ENCODE assay signal across 12 cellular contexts in genomic region chr1:244052011-244052727, GRCh38. TPM values are rescaled to one million over a fixed set of nuclear protein-coding genes. Genes with fewer than 3 reads are reported as not detected.
A peak's percentile ranks its signal among the peaks of the same experiment; 100 is the strongest.
DNase-seq lines count a peak whose midpoint lies in the region; ATAC-seq and TF ChIP-seq lines count a peak whose summit lies in the region.
"Had no signal": no experiment of that assay in that cellular context is flagged by ENCODE, and none has a peak within 500 bp of the region (broad histone marks: within the 10 kb centered on the region; RNA-seq: fewer than 3 reads in every experiment).

No MANE protein-coding gene starts in this region.

- H3K14ac ChIP-seq in H9 (ENCODE audit: insufficient read depth, low read length) = no peak overlapping the region

- no peak overlapping the region for H2BK15ac ChIP-seq in H9 (ENCODE audit: low read depth, low read length)

- CTCF ChIA-PET in PC-3 (lab: Charles Lee) = interaction anchor here (0.7 kb wide), 1 partner anchor 172 kb away, joined by 3 read pairs; no protein-coding TSS in a partner anchor

- H2AFZ ChIP-seq in PC-3 (ENCODE audit: low read length) = no peak overlapping the region
- H2AFZ ChIP-seq in H9 (ENCODE audit: low read length) = no peak overlapping the region

- H3K79me1 ChIP-seq in H9 (ENCODE audit: insufficient read depth, low read depth, low read length, poor library complexity, severe bottlenecking) = peaks cover 10% of the 10 kb centered on the region

- H3K27ac ChIP-seq in esophagus squamous epithelium = peak overlapping the region in 3 of 4 donors; percentile 3 to 97 (median 82)
- H3K27ac ChIP-seq in PC-3 (ENCODE audit: low read length) = no peak overlapping the region
- no peak overlapping the region for H3K27ac ChIP-seq in H9 (ENCODE audit: insufficient read length, low read depth, low read length)

- peaks cover 12% of the 10 kb centered on the region for H3K27me3 Mint-ChIP-seq in H9 (ENCODE audit: low read depth)

- H3K56ac ChIP-seq in H9 (ENCODE audit: insufficient read length, low read depth, low read length) = no peak overlapping the region

- H4K5ac ChIP-seq in H9 (ENCODE audit: insufficient read length, low read depth, low read length) = no peak overlapping the region

- ATAC-seq in PC-3 = no peak

- no peak overlapping the region for H3K4me3 Mint-ChIP-seq in H9

- peaks cover 0 to 8% (median 5%) of the 10 kb centered on the region in 3 experiments; a peak in 6 of 7 replicates for H3K36me3 Mint-ChIP-seq in H9 (ENCODE audit: insufficient read depth in 1 of 3, low read depth in 3 of 3)

- H3K27me3 ChIP-seq in esophagus squamous epithelium = no peaks in the 10 kb centered on the region
- H3K27me3 ChIP-seq in PC-3 (ENCODE audit: low read length) = no peaks in the 10 kb centered on the region
- peaks cover 5% of the 10 kb centered on the region; the same call in 1 of the 2 replicates for H3K27me3 ChIP-seq in H9 (ENCODE audit: insufficient read depth, low read length)

- no peak overlapping the region for H3K23ac ChIP-seq in H9 (ENCODE audit: insufficient read length, low read depth, low read length)

- H3K4me2 ChIP-seq in PC-3 (ENCODE audit: low read length) = no peak overlapping the region
- no peak overlapping the region for H3K4me2 ChIP-seq in H9 (ENCODE audit: insufficient read depth, insufficient read length, low read length)

- H3F3A ChIP-seq in PC-3 (ENCODE audit: low read length, unreplicated experiment) = no peaks in the 10 kb centered on the region

- DNase-seq in NCI-H1105 treated with DMSO at 0.1 percent for 48 hours (lab: John Stamatoyannopoulos, UW) (peak; percentile 25), NCI-H1105 (lab: John Stamatoyannopoulos, UW) (no peak), NOMO-1 treated with dmso at 0.1 percent for 144 hours (lab: John Stamatoyannopoulos, UW; ENCODE audit: unreplicated experiment) (peak; percentile 17), esophagus squamous epithelium (lab: John Stamatoyannopoulos, UW) (no peak), superior temporal gyrus (ENCODE audit: extremely low spot score) (peak; percentile 76), HT-29 (ENCODE audit: low spot score) (no peak), PC-3 (no peak), H9 (no peak)
- DNase-seq: activated CD4-positive, alpha-beta T cell treated with anti-CD3 and anti-CD28 coated beads, Interleukin-2, amount 50 U/mL, for 4 hours; central memory CD4-positive, alpha-beta T cell; kidney; NCI-H2029 treated with DMSO at 0.1 percent for 48 hours had no signal

- BruUV-seq in PC-3 (replicated peaks; lab: Mats Ljungman, UMichigan) = no TSS peak

- H3K9me3 ChIP-seq in esophagus squamous epithelium = no peaks in the 10 kb centered on the region
- H3K9me3 ChIP-seq in PC-3 (ENCODE audit: low read length) = no peaks in the 10 kb centered on the region
- H3K9me3 ChIP-seq in H9 (ENCODE audit: control insufficient read depth, low read depth, low read length) = no peaks in the 10 kb centered on the region

- no peaks in the 10 kb centered on the region for H3K9me2 ChIP-seq in PC-3 (replicated peaks; ENCODE audit: low read length)

- peaks cover 9 to 13% of the 10 kb centered on the region in 2 experiments for H3K4me1 Mint-ChIP-seq in H9

- H2AK5ac ChIP-seq in H9 (ENCODE audit: insufficient read length, low read length) = no peak overlapping the region

- H3K9me3 Mint-ChIP-seq in H9 = no peaks in the 10 kb centered on the region; a peak in 1 of 5 replicates

- H3K4me3 ChIP-seq in esophagus squamous epithelium = no peak overlapping the region
- no peak overlapping the region for H3K4me3 ChIP-seq in PC-3 (ENCODE audit: low read length)

- 53 to 62% methylated on average over 5 of the region's 5 CpGs for WGBS in esophagus squamous epithelium, 2 donors
- no CpG with 5 or more reads among the region's 5 CpGs for WGBS in H9 (ENCODE audit: extremely low coverage, insufficient read length, low lambda C conversion rate)

- H3K79me2 ChIP-seq in PC-3 (ENCODE audit: low read length) (peaks cover 47% of the 10 kb centered on the region), H9 (ENCODE audit: insufficient read depth, low read length) (no peaks in the 10 kb centered on the region; the same call in 1 of the 2 replicates)

- H3K36me3 ChIP-seq in esophagus squamous epithelium (peaks cover 7 to 36% (median 7%) of the 10 kb centered on the region in 3 donors), PC-3 (ENCODE audit: low read depth, low read length) (no peaks in the 10 kb centered on the region; the same call in 1 of the 2 replicates)

- no peak for TF ChIP-seq CTCF in esophagus squamous epithelium (IDR thresholded peaks at IDR 0.05)
- no peak for TF ChIP-seq CTCF in PC-3 (conservative IDR thresholded peaks at IDR 0.05; ENCODE audit: low read depth, low read length)
- no peak for TF ChIP-seq CTCF in H9 (conservative IDR thresholded peaks at IDR 0.05)

- H3K4ac ChIP-seq in H9 (ENCODE audit: low read depth, low read length) = no peak overlapping the region

- H3K18ac ChIP-seq in H9 (ENCODE audit: insufficient read length, low read depth, low read length) = no peak overlapping the region

- POLR2A ChIA-PET in PC-3 (lab: Charles Lee; ENCODE audit: unreplicated experiment) = interaction anchor here (0.6 kb wide), 1 partner anchor 200 kb away, joined by 4 read pairs; no protein-coding TSS in a partner anchor

- no peak overlapping the region for H2BK12ac ChIP-seq in H9 (ENCODE audit: insufficient read length, low read depth, low read length)

- no peak overlapping the region for H3K27ac Mint-ChIP-seq in H9

- H3K4me1 ChIP-seq in esophagus squamous epithelium (peaks cover 8 to 45% (median 8%) of the 10 kb centered on the region in 3 donors), PC-3 (ENCODE audit: insufficient read depth, low read length) (peaks cover 16% of the 10 kb centered on the region), H9 (ENCODE audit: insufficient read depth, low read length) (peaks cover 3% of the 10 kb centered on the region; the same call in 1 of the 2 replicates)

- no peak overlapping the region for H4K91ac ChIP-seq in H9 (ENCODE audit: insufficient read length, low read depth, low read length)

- no peaks in the 10 kb centered on the region for H4K20me1 ChIP-seq in PC-3 (ENCODE audit: low read length)
- no peaks in the 10 kb centered on the region for H4K20me1 ChIP-seq in H9 (ENCODE audit: control insufficient read depth, insufficient read depth, insufficient read length)

- intact Hi-C loops in esophagus squamous epithelium (cut with DNase I) (no loop called here), PC-3 (cut with micrococcal nuclease) (no loop called here)

- H3K9ac ChIP-seq in PC-3 (ENCODE audit: low read length) (no peak overlapping the region), H9 (ENCODE audit: extremely low read depth, insufficient read length, low read length) (no peak overlapping the region)

- H3K23me2 ChIP-seq in H9 (ENCODE audit: insufficient read length, low read depth, low read length, poor library complexity, severe bottlenecking) = peaks cover 17% of the 10 kb centered on the region

- H2BK120ac ChIP-seq in H9 (ENCODE audit: low read depth, low read length, poor library complexity, severe bottlenecking) = no peak overlapping the region

- no peak overlapping the region for H2BK5ac ChIP-seq in H9 (ENCODE audit: insufficient read length, low read length)

- no peak overlapping the region for H2BK20ac ChIP-seq in H9 (ENCODE audit: low read depth, low read length, poor library complexity, severe bottlenecking)

- H4K8ac ChIP-seq in H9 (replicated peaks; ENCODE audit: insufficient read length, low read depth, low read length) = no peak overlapping the region

- no peak for TF ChIP-seq POLR2A in esophagus squamous epithelium (IDR thresholded peaks at IDR 0.05)

- no peak overlapping the region for H3T11ph ChIP-seq in H9 (ENCODE audit: low read length)

RNA-seq across cellular contexts. Expression of gene ZBTB18, which starts 1.1 kb away (rescaled TPM):
- total RNA-seq in esophagus squamous epithelium (1 to 10 TPM; 3.8 to 8.8 (median 6.7) TPM), PC-3 (2014; rRNA removed) (16.8 and 18.4 TPM in 2 replicates), H9 (2021) (11.9 and 12.1 TPM in 2 replicates)
- 10.7 and 11.0 TPM in 2 replicates for total RNA-seq in HT-29 (2014; rRNA removed; shearing (Covaris generic))

Comparison
In these comparisons a context has a peak if more than half of its experiments do, and no peak if none do; other contexts are left out.
1. DNase-seq: peak in NCI-H1105 treated with DMSO at 0.1 percent for 48 hours (single experiment), NOMO-1 treated with dmso at 0.1 percent for 144 hours (single experiment) and superior temporal gyrus (single experiment); none in NCI-H1105 (single experiment), esophagus squamous epithelium (single experiment), HT-29 (single experiment), PC-3 (single experiment) and H9 (single experiment).
2. H3K27ac ChIP-seq: peak in esophagus squamous epithelium (3 of 4); none in PC-3 (single experiment) and H9 (single experiment).